ENCODE assay signal across 8 cellular contexts in genomic region chr10:72335394-72336258, GRCh38. TPM values are rescaled to one million over a fixed set of nuclear protein-coding genes. Genes with fewer than 3 reads are reported as not detected.
DNase-seq lines count a peak whose midpoint lies in the region; ATAC-seq and TF ChIP-seq lines count a peak whose summit lies in the region.

No MANE protein-coding gene starts in this region.

- no peaks in the 10 kb centered on the region for H3K27me3 ChIP-seq in CD4-positive, CD25-positive, alpha-beta regulatory T cell (ENCODE audit: control insufficient read depth, insufficient read depth, low read length)
- H3K27me3 ChIP-seq in heart left ventricle (no peaks in the 10 kb centered on the region), spleen (replicated peaks in 1 of 7) (no peaks in the 10 kb centered on the region)

- H3K4me1 ChIP-seq in CD4-positive, CD25-positive, alpha-beta regulatory T cell (ENCODE audit: control insufficient read depth, insufficient read depth, low read length, poor library complexity, severe bottlenecking) = peaks cover 71% of the 10 kb centered on the region
- H3K4me1 ChIP-seq in heart left ventricle = peaks cover 8 to 75% (median 67%) of the 10 kb centered on the region in 12 donors
- H3K4me1 ChIP-seq in spleen = peaks cover 69 to 82% (median 77%) of the 10 kb centered on the region in 6 donors

- H3K36me3 ChIP-seq in CD4-positive, CD25-positive, alpha-beta regulatory T cell (ENCODE audit: control insufficient read depth, insufficient read depth, low read length) = peaks cover 12% of the 10 kb centered on the region
- H3K36me3 ChIP-seq in heart left ventricle (peaks cover 0 to 58% (median 39%) of the 10 kb centered on the region in 9 donors), spleen (peaks cover 0 to 69% (median 27%) of the 10 kb centered on the region in 6 donors)

- peak overlapping the region; percentile 83 for H3K27ac ChIP-seq in CD4-positive, CD25-positive, alpha-beta regulatory T cell (ENCODE audit: insufficient read depth, low read length, poor library complexity, severe bottlenecking)
- H3K27ac ChIP-seq in heart left ventricle (peak overlapping the region; percentile 82 to 98 (median 92)), spleen (peak overlapping the region; percentile 84 to 98 (median 95))

- no peak for TF ChIP-seq POLR2A in heart left ventricle (IDR thresholded peaks at IDR 0.05)
- no peak for TF ChIP-seq POLR2A in spleen (IDR thresholded peaks at IDR 0.05)

- DNase-seq in CD4-positive, CD25-positive, alpha-beta regulatory T cell = peak in 2 of 3 donors; percentile 53 to 57
- no peak for DNase-seq in activated T-cell treated with anti-CD3 and anti-CD28 coated beads, Interleukin-2, amount 50 U/mL, for 4 hours
- peak; percentile 79 to 87 (median 85) for DNase-seq in heart left ventricle
- DNase-seq in spleen = peak; percentile 94
- no peak for DNase-seq in cerebellar cortex (ENCODE audit: low spot score)
- no peak for DNase-seq in cortex of kidney (lab: John Stamatoyannopoulos, UW)

- peaks cover 9 to 70% (median 38%) of the 10 kb centered on the region in 4 donors for H3K4me1 Mint-ChIP-seq in CD4-positive, CD25-positive, alpha-beta regulatory T cell
- H3K4me1 Mint-ChIP-seq in activated T-cell treated with anti-CD3 and anti-CD28 coated beads, Interleukin-2, amount 50 U/mL, for 4 hours (ENCODE audit: low read depth) = peaks cover 72% of the 10 kb centered on the region

- H3K9me3 ChIP-seq in CD4-positive, CD25-positive, alpha-beta regulatory T cell (ENCODE audit: control insufficient read depth in 2 of 2, low read length in 2 of 2) = no peaks in the 10 kb centered on the region
- H3K9me3 ChIP-seq in heart left ventricle (no peaks in the 10 kb centered on the region), spleen (no peaks in the 10 kb centered on the region)

- H3K27me3 Mint-ChIP-seq in CD4-positive, CD25-positive, alpha-beta regulatory T cell = no peaks in the 10 kb centered on the region
- H3K27me3 Mint-ChIP-seq in activated T-cell treated with anti-CD3 and anti-CD28 coated beads, Interleukin-2, amount 50 U/mL, for 4 hours (ENCODE audit: low read depth) = no peaks in the 10 kb centered on the region

- peaks cover 8% of the 10 kb centered on the region for H3K36me3 Mint-ChIP-seq in CD4-positive, CD25-positive, alpha-beta regulatory T cell
- peaks cover 15% of the 10 kb centered on the region for H3K36me3 Mint-ChIP-seq in activated T-cell treated with anti-CD3 and anti-CD28 coated beads, Interleukin-2, amount 50 U/mL, for 4 hours (ENCODE audit: insufficient read depth)

- peak in 6 of 12 donors; percentile 4 to 47 (median 31) for TF ChIP-seq CTCF in heart left ventricle (IDR thresholded peaks at IDR 0.05)
- TF ChIP-seq CTCF in spleen (IDR thresholded peaks at IDR 0.05 in 8 of 11, conservative IDR thresholded peaks at IDR 0.05 in 3 of 11) = peak in 4 of 11 experiments; percentile 13 to 58 (median 22)

- H3K9me3 Mint-ChIP-seq in CD4-positive, CD25-positive, alpha-beta regulatory T cell = no peaks in the 10 kb centered on the region
- H3K9me3 Mint-ChIP-seq in activated T-cell treated with anti-CD3 and anti-CD28 coated beads, Interleukin-2, amount 50 U/mL, for 4 hours = no peaks in the 10 kb centered on the region

- intact Hi-C loops in heart left ventricle (cut with DNase I) (loop anchor here (2.0 to 10.0 kb wide), 18 partner anchors 61 to 441 kb away; partner anchors contain the start of genes CHST3 (in 1 of the 10) and DDIT4 (in 1 of the 10)), spleen (cut with DNase I; ENCODE audit: low total_unique reads) (loop anchor here (2.0 to 5.0 kb wide), 2 partner anchors 211 to 288 kb away; no protein-coding TSS in a partner anchor)

- no peak overlapping the region for H3K4me3 ChIP-seq in CD4-positive, CD25-positive, alpha-beta regulatory T cell (ENCODE audit: low read depth, low read length)
- peak overlapping the region in 1 of 12 donors; percentile 21 for H3K4me3 ChIP-seq in heart left ventricle
- peak overlapping the region in 4 of 8 donors; percentile 2 to 57 (median 12) for H3K4me3 ChIP-seq in spleen

- H3K27ac Mint-ChIP-seq in CD4-positive, CD25-positive, alpha-beta regulatory T cell = peak overlapping the region; percentile 75 to 99 (median 99)

- peak; percentile 4 to 5 for ATAC-seq in CD4-positive, CD25-positive, alpha-beta regulatory T cell (ENCODE audit: low read depth in 2 of 2)
- ATAC-seq in GM19455 (IDR thresholded peaks at IDR 0.05; ENCODE audit: unreplicated experiment) = peak; percentile 38
- peak; percentile 15 for ATAC-seq in HG03558 (IDR thresholded peaks at IDR 0.05; ENCODE audit: extremely low read depth, unreplicated experiment)
- ATAC-seq in activated T-cell treated with anti-CD3 and anti-CD28 coated beads, Interleukin-2, amount 50 U/mL, for 4 hours = peak; percentile 3 to 16
- peak; percentile 39 to 63 (median 56) for ATAC-seq in heart left ventricle

- peak overlapping the region; percentile 12 to 83 (median 80) for H3K4me3 Mint-ChIP-seq in CD4-positive, CD25-positive, alpha-beta regulatory T cell
- peak overlapping the region; percentile 52 for H3K4me3 Mint-ChIP-seq in activated T-cell treated with anti-CD3 and anti-CD28 coated beads, Interleukin-2, amount 50 U/mL, for 4 hours

- 40 to 50% (median 42%) methylated on average over 14 to 20 of the region's 20 CpGs for WGBS in heart left ventricle, 4 donors
- 27 to 37% (median 34%) methylated on average over 19 to 20 of the region's 20 CpGs for WGBS in spleen, 5 donors

RNA-seq across cellular contexts. Expression of gene DNAJB12, which starts 19.1 kb away (rescaled TPM):
- total RNA-seq in CD4-positive, CD25-positive, alpha-beta regulatory T cell = 40.2 TPM
- 10 to 100 TPM; 17.8 to 24.4 (median 19.9) TPM for polyA plus RNA-seq in CD4-positive, CD25-positive, alpha-beta regulatory T cell
- total RNA-seq in activated T-cell treated with anti-CD3 and anti-CD28 coated beads, Interleukin-2, amount 50 U/mL, for 4 hours = 10 to 100 TPM; 32.6 to 39.4 (median 35.4) TPM
- 10 to 100 TPM; 23.8 to 42.5 (median 29.1) TPM for total RNA-seq in heart left ventricle
- polyA plus RNA-seq in heart left ventricle = 10 to 100 TPM; 21.1 to 36.0 TPM
- 10 to 100 TPM; 32.7 to 55.4 (median 41.6) TPM for total RNA-seq in spleen
- polyA plus RNA-seq in spleen = 10 to 100 TPM; 13.6 to 16.5 (median 14.3) TPM

Comparison
In these comparisons a context has a peak if more than half of its experiments do, and no peak if none do; other contexts are left out.
1. ATAC-seq: peak in every context shown above with its lines; median percentile 56 in heart left ventricle; 38 in GM19455; 15 in HG03558; 10 in activated T-cell treated with anti-CD3 and anti-CD28 coated beads, Interleukin-2, amount 50 U/mL, for 4 hours; 4 in CD4-positive, CD25-positive, alpha-beta regulatory T cell.
2. DNase-seq: peak in CD4-positive, CD25-positive, alpha-beta regulatory T cell (2 of 3), heart left ventricle (5 of 5) and spleen (single experiment); none in activated T-cell treated with anti-CD3 and anti-CD28 coated beads, Interleukin-2, amount 50 U/mL, for 4 hours (single experiment), cerebellar cortex (single experiment) and cortex of kidney (single experiment).
3. Peak in every context shown above with its lines, with median percentiles within 50 percentile points of each other: H3K27ac ChIP-seq.